8 cellular contexts compared by ENCODE assay signal in genomic region chr9:14313951-14314423, GRCh38. TPM values are rescaled to one million over a fixed set of nuclear protein-coding genes. Genes with fewer than 3 reads are reported as not detected.
DNase-seq lines count a peak whose midpoint lies in the region; ATAC-seq and TF ChIP-seq lines count a peak whose summit lies in the region.

Gene NFIB (minus strand): TSS chr9:14314141. CDS start chr9:14313511, 630 bp downstream.

- peak; percentile 64 for DNase-seq in activated effector memory CD4-positive, alpha-beta T cell treated with anti-CD3 and anti-CD28 coated beads, Interleukin-2, amount 50 U/mL, for 16 hours
- no peak for DNase-seq in activated effector memory CD4-positive, alpha-beta T cell treated with Interleukin-2 at 50 U/mL for 16 hours
- DNase-seq in PC-9: no peak
- DNase-seq in dorsolateral prefrontal cortex: peak in 9 of 10 donors; percentile 35 to 63 (median 46)
- peak; percentile 61 to 70 (median 63) for DNase-seq in right lobe of liver
- DNase-seq in GOT3 (lab: John Stamatoyannopoulos, UW): no peak

- TF ChIP-seq CTCF in PC-9 (conservative IDR thresholded peaks at IDR 0.05) (no peak), dorsolateral prefrontal cortex (IDR thresholded peaks at IDR 0.05 in 54 of 56, conservative IDR thresholded peaks at IDR 0.05 in 2 of 56; ENCODE audit: low read depth in 1 of 56, partially characterized antibody in 56 of 56) (no peak), right lobe of liver (IDR thresholded peaks at IDR 0.05) (no peak), subcutaneous adipose tissue (IDR thresholded peaks at IDR 0.05; ENCODE audit: low read depth) (no peak)

- peak within 1 kb of the TSS; percentile 71; the same call in 1 of the 2 replicates for H2AFZ ChIP-seq in PC-9

- WGBS in right lobe of liver (ENCODE audit: insufficient coverage, low coverage, low lambda C conversion rate, missing lambda C conversion rate): 0% methylated on average over 7 of the region's 63 CpGs

- POLR2A ChIA-PET in PC-9 (lab: Charles Lee; ENCODE audit: unreplicated experiment): interaction anchor here (0.5 to 0.9 kb wide), 4 partner anchors 63 to 913 kb away, joined by 3 to 7 read pairs (median 6); no protein-coding TSS in a partner anchor

- H3K4me3 ChIP-seq in PC-9 (peak within 1 kb of the TSS; percentile 98), dorsolateral prefrontal cortex (peak within 1 kb of the TSS; percentile 57 to 92 (median 78)), right lobe of liver (peak within 1 kb of the TSS; percentile 62 to 75 (median 63))

- no peaks in the 10 kb centered on the region for H3K27me3 ChIP-seq in PC-9 (ENCODE audit: insufficient read depth, low read depth)
- H3K27me3 ChIP-seq in dorsolateral prefrontal cortex: peaks cover 0 to 9% (median 0%) of the 10 kb centered on the region in 45 donors
- H3K27me3 ChIP-seq in right lobe of liver: no peaks in the 10 kb centered on the region

- H3F3A ChIP-seq in PC-9 (ENCODE audit: insufficient read depth, low read depth): no peaks in the 10 kb centered on the region; the same call in 1 of the 2 replicates

- peaks cover 47% of the 10 kb centered on the region for H3K79me2 ChIP-seq in PC-9 (ENCODE audit: low read depth)

- TF ChIP-seq POLR2A in right lobe of liver (IDR thresholded peaks at IDR 0.05): no peak

- H3K4me2 ChIP-seq in PC-9: peak within 1 kb of the TSS; percentile 95

- ATAC-seq in right lobe of liver (peak; percentile 27 to 31 (median 28)), GM21737 (IDR thresholded peaks at IDR 0.05; ENCODE audit: unreplicated experiment) (no peak)

- H3K9me3 ChIP-seq in PC-9 (ENCODE audit: insufficient read depth, low read depth) (no peaks in the 10 kb centered on the region), right lobe of liver (no peaks in the 10 kb centered on the region)

- H3K27ac ChIP-seq in PC-9: peak within 1 kb of the TSS; percentile 96
- H3K27ac ChIP-seq in dorsolateral prefrontal cortex: peak within 1 kb of the TSS; percentile 77 to 99 (median 97)
- H3K27ac ChIP-seq in right lobe of liver: peak within 1 kb of the TSS; percentile 95 to 97 (median 96)

- intact Hi-C loops in PC-9 (cut with micrococcal nuclease; ENCODE audit: unreplicated experiment) (loop anchor here (1.0 to 5.0 kb wide), 5 partner anchors 8 to 282 kb away; no protein-coding TSS in a partner anchor), dorsolateral prefrontal cortex (cut with DNase I) (loop anchor here (2.0 kb wide), 1 partner anchor 31 kb away; no protein-coding TSS in a partner anchor), right lobe of liver (cut with DNase I) (no loop called here)

- no peaks in the 10 kb centered on the region for H3K9me2 ChIP-seq in PC-9 (ENCODE audit: insufficient read depth)

- no TSS peak for BruUV-seq in PC-9 (replicated peaks; lab: Mats Ljungman, UMichigan)

- H3K36me3 ChIP-seq in PC-9 (ENCODE audit: low read depth) (no peaks in the 10 kb centered on the region), right lobe of liver (no peaks in the 10 kb centered on the region)

- H3K4me1 ChIP-seq in PC-9 (replicated peaks; ENCODE audit: insufficient read depth) (peaks cover 31% of the 10 kb centered on the region), right lobe of liver (peaks cover 0 to 43% (median 4%) of the 10 kb centered on the region in 4 donors)

- CTCF ChIA-PET in PC-9 (lab: Charles Lee): no interaction called here

- H4K20me1 ChIP-seq in PC-9 (ENCODE audit: insufficient read depth): peaks cover 4% of the 10 kb centered on the region; the same call in 1 of the 2 replicates

RNA-seq across cellular contexts. Expression of gene NFIB, which starts in this region (rescaled TPM):
- total RNA-seq in PC-9 (2021) (29.0 and 35.1 TPM in 2 replicates), dorsolateral prefrontal cortex (100 to 1,000 TPM in 28 of 120 experiments, 10 to 100 TPM in 92; 57.4 to 185 (median 86.8) TPM), right lobe of liver (10 to 100 TPM; 23.0 to 45.3 (median 39.6) TPM), subcutaneous adipose tissue (100 to 1,000 TPM in 2 of 4 donors, 10 to 100 TPM in 2; 79.2 to 215 (median 126) TPM)

Comparison
In these comparisons a context has a peak if more than half of its experiments do, and no peak if none do; other contexts are left out.
1. DNase-seq: peak in activated effector memory CD4-positive, alpha-beta T cell treated with anti-CD3 and anti-CD28 coated beads, Interleukin-2, amount 50 U/mL, for 16 hours (single experiment), dorsolateral prefrontal cortex (9 of 10) and right lobe of liver (3 of 3); none in activated effector memory CD4-positive, alpha-beta T cell treated with Interleukin-2 at 50 U/mL for 16 hours (single experiment), PC-9 (0 of 2) and GOT3 (single experiment).
2. intact Hi-C loops: an anchor here in PC-9 (1.0 to 5.0 kb wide) and dorsolateral prefrontal cortex (2.0 kb wide); none called in right lobe of liver.
3. Peak in every context shown above with its lines, with median percentiles within 50 percentile points of each other: H3K27ac ChIP-seq and H3K4me3 ChIP-seq.